ENCODE assay signal across 14 cellular contexts in the genomic region with DNA sequence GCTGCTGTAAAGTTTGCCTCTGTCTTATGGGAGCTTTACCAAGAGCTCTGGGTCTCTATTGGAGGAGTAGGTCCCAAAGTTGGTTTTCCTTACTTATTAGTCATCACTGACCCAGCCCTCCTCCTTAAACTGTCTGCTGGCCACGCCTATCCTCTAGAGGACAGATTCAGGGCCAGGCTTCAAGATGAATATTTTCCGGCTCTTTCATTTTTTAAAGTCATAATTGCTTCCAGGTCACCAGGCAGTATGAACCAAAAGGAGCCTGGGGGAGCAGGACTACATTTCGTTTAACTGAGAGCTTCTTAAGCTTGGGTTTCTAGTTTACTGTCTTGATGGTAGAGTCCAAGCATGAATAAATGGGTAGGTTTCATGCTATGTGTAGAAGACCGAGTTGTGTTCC. TPM values are rescaled to one million over a fixed set of nuclear protein-coding genes. Genes with fewer than 3 reads are reported as not detected.
DNase-seq lines count a peak whose midpoint lies in the region; FAIRE-seq and TF ChIP-seq lines count a peak whose summit lies in the region.
"Had no signal": no experiment of that assay in that cellular context is flagged by ENCODE, and none has a peak within 500 bp of the region (broad histone marks: within the 10 kb centered on the region; RNA-seq: fewer than 3 reads in every experiment).

No MANE protein-coding gene starts in this region.

- TF ChIP-seq CTCF in endothelial cell of umbilical vein (IDR thresholded peaks at IDR 0.05; ENCODE audit: extremely low read depth in 1 of 2, insufficient read depth in 1 of 2, low read depth in 1 of 2, low read length in 2 of 2) (no peak), neutrophil (IDR thresholded peaks at IDR 0.05) (no peak)

- DNase-seq in Daoy (ENCODE audit: low read depth) (peak; percentile 35), LHCN-M2 (ENCODE audit: low read depth) (peak; percentile 75), endothelial cell of umbilical vein (ENCODE audit: low read depth, low spot score) (no peak), Ammon's horn (ENCODE audit: low spot score) (no peak), GM12892 (ENCODE audit: insufficient read length) (no peak), midbrain (lab: John Stamatoyannopoulos, UW) (no peak)
- DNase-seq in stimulated activated CD4-positive, alpha-beta T cell treated with anti-CD3 and anti-CD28 coated beads, Interleukin-12 subunit alpha, Interleukin-12 subunit beta, amount 100 ng/mL, for 4 hours, result no peak
- DNase-seq: effector CD4-positive, alpha-beta T cell; H7; Karpas-422; NCI-H2171; psoas muscle; T-helper 9 cell had no signal

- BruUV-seq in endothelial cell of umbilical vein (replicated peaks; lab: Mats Ljungman, UMichigan), result no TSS peak

- no peaks in the 10 kb centered on the region for H3K9me1 ChIP-seq in endothelial cell of umbilical vein (replicated peaks; ENCODE audit: control insufficient read depth, extremely low read depth, insufficient read depth, low read length)

- H3K4me2 ChIP-seq in endothelial cell of umbilical vein (ENCODE audit: insufficient read depth, low read length), result no peak overlapping the region

- CTCF ChIA-PET in endothelial cell of umbilical vein (lab: Charles Lee), result interaction anchor here (1.2 to 1.5 kb wide), 2 partner anchors 11 to 65 kb away, joined by 3 to 4 read pairs; no protein-coding TSS in a partner anchor

- no peaks in the 10 kb centered on the region for H3K27me3 ChIP-seq in endothelial cell of umbilical vein (ENCODE audit: control insufficient read depth in 2 of 2, insufficient read depth in 2 of 2, low read length in 2 of 2)
- H3K27me3 ChIP-seq in neutrophil, result no peaks in the 10 kb centered on the region

- H3K79me2 ChIP-seq in endothelial cell of umbilical vein (ENCODE audit: control insufficient read depth, insufficient read depth, low read length), result no peaks in the 10 kb centered on the region

- H3K27ac ChIP-seq in endothelial cell of umbilical vein (ENCODE audit: insufficient read depth, low read depth, low read length) (no peak overlapping the region), neutrophil (peak overlapping the region; percentile 93)
- H3K27ac ChIP-seq: psoas muscle had no signal

- H3K4me3 ChIP-seq in endothelial cell of umbilical vein (replicated peaks in 1 of 3; ENCODE audit: insufficient read depth in 1 of 3, low read depth in 1 of 3, low read length in 3 of 3) (no peak overlapping the region), neutrophil (ENCODE audit: low read depth in 1 of 2, low read length in 1 of 2) (peak overlapping the region; percentile 41 to 50)
- H3K4me3 ChIP-seq: psoas muscle had no signal

- dilution Hi-C loops in endothelial cell of umbilical vein (cut with MboI; ENCODE audit: extremely low pct_ligation_motif_present, low sequenced_read_pairs), result no loop called here

- H3K36me3 ChIP-seq in endothelial cell of umbilical vein (ENCODE audit: control insufficient read depth in 2 of 2, extremely low read depth in 1 of 2, insufficient read depth in 2 of 2, low read length in 2 of 2) (no peaks in the 10 kb centered on the region), neutrophil (no peaks in the 10 kb centered on the region)

- no peaks in the 10 kb centered on the region for H3K4me1 ChIP-seq in endothelial cell of umbilical vein (ENCODE audit: control insufficient read depth, extremely low read depth, insufficient read depth, low read length)
- H3K4me1 ChIP-seq in neutrophil (ENCODE audit: control insufficient read depth in 1 of 2, insufficient read depth in 1 of 2, low read depth in 1 of 2, low read length in 1 of 2), result peaks cover 44 to 64% of the 10 kb centered on the region in 2 experiments
- H3K4me1 ChIP-seq: psoas muscle had no signal

- intact Hi-C loops in endothelial cell of umbilical vein (cut with micrococcal nuclease), result no loop called here

- H4K20me1 ChIP-seq in endothelial cell of umbilical vein (replicated peaks; ENCODE audit: control insufficient read depth, extremely low read depth, insufficient read depth, low read length), result no peaks in the 10 kb centered on the region

- no peak overlapping the region for H3K9ac ChIP-seq in endothelial cell of umbilical vein (replicated peaks; ENCODE audit: extremely low read depth, insufficient read depth, low read length)

- FAIRE-seq in endothelial cell of umbilical vein (lab: Jason Lieb, UNC), result peak; percentile 76
- no peak for FAIRE-seq in GM12892 (lab: Jason Lieb, UNC)

- H2AFZ ChIP-seq in endothelial cell of umbilical vein (ENCODE audit: low read depth, low read length), result no peak overlapping the region

- POLR2A ChIA-PET in endothelial cell of umbilical vein (lab: Charles Lee), result no interaction called here

- H3K9me3 ChIP-seq in endothelial cell of umbilical vein (replicated peaks; ENCODE audit: control insufficient read depth, insufficient read depth, low read length), result no peaks in the 10 kb centered on the region
- H3K9me3 ChIP-seq in neutrophil, result no peaks in the 10 kb centered on the region
- H3K9me3 ChIP-seq: psoas muscle had no signal

- TF ChIP-seq POLR2A in endothelial cell of umbilical vein (IDR thresholded peaks at IDR 0.05; ENCODE audit: low read depth, low read length), result no peak
- TF ChIP-seq POLR2A in GM12892 (IDR thresholded peaks at IDR 0.05; ENCODE audit: low read depth, low read length), result no peak

TF ChIP-seq in endothelial cell of umbilical vein, 7 proteins besides CTCF, POLR2A, EP300 and RAD21:
- TF ChIP-seq FOS (IDR thresholded peaks at IDR 0.05; ENCODE audit: borderline replicate concordance, insufficient read depth, low read length) (no peak), GATA2 (IDR thresholded peaks at IDR 0.05; ENCODE audit: insufficient read depth, insufficient read length, low read depth, low read length) (no peak), EZH2 (IDR thresholded peaks at IDR 0.05; ENCODE audit: borderline replicate concordance, low read depth, low read length, severe bottlenecking) (no peak), POLR2AphosphoS5 (IDR thresholded peaks at IDR 0.05; ENCODE audit: insufficient read depth, low read depth, low read length) (no peak), MYC (IDR thresholded peaks at IDR 0.05; ENCODE audit: low read depth, low read length) (no peak), JUN (IDR thresholded peaks at IDR 0.05; ENCODE audit: borderline replicate concordance, insufficient read depth, insufficient read length, low read depth) (no peak)
- TF ChIP-seq, protein P1, sequence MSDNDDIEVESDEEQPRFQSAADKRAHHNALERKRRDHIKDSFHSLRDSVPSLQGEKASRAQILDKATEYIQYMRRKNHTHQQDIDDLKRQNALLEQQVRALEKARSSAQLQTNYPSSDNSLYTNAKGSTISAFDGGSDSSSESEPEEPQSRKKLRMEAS (IDR thresholded peaks at IDR 0.05; ENCODE audit: insufficient read depth, insufficient read length), result no peak

RNA-seq across cellular contexts. Expression of a gene that starts 13.7 kb away (rescaled TPM):
- 0.54 and 0.63 TPM in 2 replicates for total RNA-seq in Daoy (2014; rRNA removed; shearing (Covaris generic))
- total RNA-seq in LHCN-M2 (2014; rRNA removed) (0.90 and 1.4 TPM in 2 replicates), endothelial cell of umbilical vein (13.1 and 16.7 TPM in 2 replicates)
- polyA plus RNA-seq in LHCN-M2 (2012), result 3.3 TPM
- polyA plus RNA-seq in endothelial cell of umbilical vein, result 1.8 TPM in 2 replicates
- 1.9 TPM in 2 replicates for polyA plus RNA-seq in endothelial cell of umbilical vein (2011; cell fraction: cytosol; rRNA removed)
- 4.4 and 4.6 TPM in 2 replicates for polyA plus RNA-seq in endothelial cell of umbilical vein (2011; cell fraction: nucleus; rRNA removed)
- polyA plus RNA-seq in endothelial cell of umbilical vein (2012), result 7.5 and 8.2 TPM in 2 replicates
- polyA minus RNA-seq in endothelial cell of umbilical vein, result 3.4 and 5.6 TPM in 2 replicates
- 2.0 TPM for polyA minus RNA-seq in endothelial cell of umbilical vein (2011; cell fraction: cytosol; rRNA and poly(A)+ RNA removed)
- 3.5 and 4.0 TPM in 2 replicates for polyA minus RNA-seq in endothelial cell of umbilical vein (2011; cell fraction: nucleus; rRNA and poly(A)+ RNA removed)
- 0.83 TPM for polyA plus RNA-seq in GM12892 (2012; ENCODE audit: missing spikeins)

Comparison
In these comparisons a context has a peak if more than half of its experiments do, and no peak if none do; other contexts are left out.
1. DNase-seq: peak in Daoy (single experiment) and LHCN-M2 (single experiment); none in endothelial cell of umbilical vein (single experiment), stimulated activated CD4-positive, alpha-beta T cell treated with anti-CD3 and anti-CD28 coated beads, Interleukin-12 subunit alpha, Interleukin-12 subunit beta, amount 100 ng/mL, for 4 hours (single experiment), Ammon's horn (single experiment), GM12892 (single experiment) and midbrain (single experiment).
2. H3K4me3 ChIP-seq: peak in neutrophil (2 of 2); none in endothelial cell of umbilical vein (0 of 3).